ENCODE assay signal across 1 cellular context in genomic region chr3:67357610-67358458, GRCh38.
TF ChIP-seq lines count a peak whose summit lies in the region.

No MANE protein-coding gene starts in this region.

TF ChIP-seq in HEK293T, 16 proteins besides CTCF, POLR2A, EP300 and RAD21 (continued from another document):
- TF ChIP-seq HDGF (IDR thresholded peaks at IDR 0.05; ENCODE audit: borderline replicate concordance) = no peak
- no peak for TF ChIP-seq TARDBP (IDR thresholded peaks at IDR 0.05)
- no peak for TF ChIP-seq FOXA1 (IDR thresholded peaks at IDR 0.05)
- TF ChIP-seq FOXK2 (IDR thresholded peaks at IDR 0.05) = no peak
- no peak for TF ChIP-seq SP1 (IDR thresholded peaks at IDR 0.05)
- no peak for TF ChIP-seq SUZ12 (IDR thresholded peaks at IDR 0.05)
- no peak for TF ChIP-seq ZNF384 (IDR thresholded peaks at IDR 0.05)
- no peak for TF ChIP-seq LEF1 (IDR thresholded peaks at IDR 0.05; ENCODE audit: borderline replicate concordance)
- no peak for TF ChIP-seq NFRKB (IDR thresholded peaks at IDR 0.05)
- no peak for TF ChIP-seq FOXM1 (IDR thresholded peaks at IDR 0.05; ENCODE audit: borderline replicate concordance)
